9 cellular contexts compared by ENCODE assay signal in the genomic region with DNA sequence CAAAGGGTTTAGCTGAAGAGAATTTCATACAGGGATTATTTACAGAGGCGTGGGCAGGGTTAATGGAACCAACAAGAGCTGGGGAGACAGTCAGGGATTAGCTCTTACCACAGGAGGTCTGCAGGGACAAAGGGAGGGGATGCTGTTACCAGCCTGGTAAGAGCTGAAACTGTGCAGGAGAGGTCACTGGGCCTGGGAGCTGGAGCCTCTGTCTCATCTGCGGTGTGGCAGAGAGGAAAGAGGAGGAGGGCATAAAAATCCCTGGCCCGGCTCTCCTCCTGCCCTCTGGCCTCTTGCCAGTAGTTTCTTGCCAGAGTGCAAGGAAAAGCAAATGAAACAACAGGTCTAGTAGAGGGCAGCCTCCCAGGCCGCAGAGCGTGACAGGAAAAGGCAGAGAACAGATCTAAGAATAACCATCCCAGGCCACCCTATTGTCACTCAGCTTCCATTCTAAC. TPM values are rescaled to one million over a fixed set of nuclear protein-coding genes. Genes with fewer than 3 reads are reported as not detected.
DNase-seq lines count a peak whose midpoint lies in the region; ATAC-seq, FAIRE-seq and TF ChIP-seq lines count a peak whose summit lies in the region.
"Had no signal": no experiment of that assay in that cellular context is flagged by ENCODE, and none has a peak within 500 bp of the region (broad histone marks: within the 10 kb centered on the region; RNA-seq: fewer than 3 reads in every experiment).

No MANE protein-coding gene starts in this region.

- H3K4me3 ChIP-seq in HepG2 (replicated peaks in 1 of 3; ENCODE audit: insufficient read depth in 1 of 3, low read depth in 2 of 3, low read length in 3 of 3), result no peak overlapping the region
- H3K4me3 ChIP-seq: ascending aorta had no signal

- in situ Hi-C loops in HepG2 (cut with HindIII; ENCODE audit: extremely low pct_ligation_motif_present, low pct_unique_long_range_greater_than_20kb), result loop anchor here (5.0 to 25.0 kb wide), 3 partner anchors 160 to 558 kb away; partner anchors contain the start of gene ATP2B1

- H3K9ac ChIP-seq in HepG2 (ENCODE audit: insufficient read depth, low read depth, low read length), result no peak overlapping the region

- no peaks in the 10 kb centered on the region for H3K27me3 ChIP-seq in HepG2 (ENCODE audit: control insufficient read depth in 1 of 2, insufficient read depth in 2 of 2, low read length in 2 of 2)
- H3K27me3 ChIP-seq: ascending aorta had no signal

- DNase-seq in Ammon's horn (ENCODE audit: low spot score) (peak; percentile 44), MV-4-11 (lab: John Stamatoyannopoulos, UW) (peak; percentile 88), astrocyte of the hippocampus (ENCODE audit: low read depth, low spot score) (peak; percentile 76), HepG2 (ENCODE audit: low spot score) (no peak), OCI-M2 (lab: John Stamatoyannopoulos, UW; ENCODE audit: unreplicated experiment) (no peak), middle frontal gyrus (ENCODE audit: extremely low spot score, low spot score) (no peak), foreskin melanocyte (no peak)

- ATAC-seq in HepG2, result peak; percentile 74
- no peak for ATAC-seq in GM18870 (IDR thresholded peaks at IDR 0.05; ENCODE audit: unreplicated experiment)

- intact Hi-C loops in HepG2 (cut with micrococcal nuclease; ENCODE audit: unreplicated experiment), result loop anchor here (5.0 kb wide), 4 partner anchors 88 to 1398 kb away; partner anchors contain the start of gene ATP2B1

- no peak overlapping the region for H3K27ac ChIP-seq in HepG2 (ENCODE audit: extremely low read length, insufficient read depth, low read length)
- H3K27ac ChIP-seq: ascending aorta had no signal

- H3K36me3 ChIP-seq in HepG2 (replicated peaks in 1 of 2; ENCODE audit: control insufficient read depth in 1 of 2, insufficient read depth in 2 of 2, low read length in 2 of 2), result no peaks in the 10 kb centered on the region
- H3K36me3 ChIP-seq: ascending aorta had no signal

- no peak for TF ChIP-seq CTCF in HepG2 (CRISPR knock-in tag; IDR thresholded peaks at IDR 0.05)

- no peak for TF ChIP-seq POLR2A in HepG2 (IDR thresholded peaks at IDR 0.05; ENCODE audit: insufficient read depth in 1 of 2, low read depth in 2 of 2, low read length in 2 of 2)

- H3K79me2 ChIP-seq in HepG2 (ENCODE audit: insufficient read depth, low read length), result no peaks in the 10 kb centered on the region

- H2AFZ ChIP-seq in HepG2 (ENCODE audit: low read length), result no peak overlapping the region

- 10% methylated on average over 5 of the region's 5 CpGs for WGBS in HepG2 (ENCODE audit: low lambda C conversion rate)

- no peak for FAIRE-seq in HepG2 (lab: Jason Lieb, UNC)

- CTCF ChIA-PET in HepG2 (lab: Yijun Ruan, JAX; ENCODE audit: low intra/inter-chr PET ratio, low total read pairs), result no interaction called here

- no peak for TF ChIP-seq RAD21 in HepG2 (CRISPR knock-in tag; IDR thresholded peaks at IDR 0.05)

- H3K4me2 ChIP-seq in HepG2 (ENCODE audit: low read depth, low read length), result peak overlapping the region; percentile 12; the same call in 1 of the 2 replicates

- POLR2A ChIA-PET in HepG2 (lab: Yijun Ruan, JAX), result interaction anchor here (1.8 kb wide), 1 partner anchor 164 kb away, joined by 7 read pairs; the partner anchor contains the start of gene ATP2B1

- H3K4me1 ChIP-seq in HepG2 (ENCODE audit: insufficient read depth, low read length), result peaks cover 11% of the 10 kb centered on the region

- no TSS peak for BruUV-seq in HepG2 (replicated peaks; lab: Mats Ljungman, UMichigan)

- no peaks in the 10 kb centered on the region; the same call in 1 of the 2 replicates for H4K20me1 ChIP-seq in HepG2 (ENCODE audit: insufficient read depth, low read length)

- TF ChIP-seq EP300 in HepG2 (IDR thresholded peaks at IDR 0.05; ENCODE audit: low read depth in 2 of 2, low read length in 2 of 2), result no peak
- no peak for TF ChIP-seq EP300 in HepG2 (CRISPR knock-in tag; IDR thresholded peaks at IDR 0.05; ENCODE audit: borderline replicate concordance)

- H3K9me3 ChIP-seq in HepG2 (ENCODE audit: low read length), result no peaks in the 10 kb centered on the region
- H3K9me3 ChIP-seq: ascending aorta had no signal

TF ChIP-seq in HepG2, 621 proteins besides CTCF, POLR2A, EP300 and RAD21 (continues in another document):
- TF ChIP-seq HDAC2 (CRISPR knock-in tag; IDR thresholded peaks at IDR 0.05), result no peak
- TF ChIP-seq, protein P1, sequence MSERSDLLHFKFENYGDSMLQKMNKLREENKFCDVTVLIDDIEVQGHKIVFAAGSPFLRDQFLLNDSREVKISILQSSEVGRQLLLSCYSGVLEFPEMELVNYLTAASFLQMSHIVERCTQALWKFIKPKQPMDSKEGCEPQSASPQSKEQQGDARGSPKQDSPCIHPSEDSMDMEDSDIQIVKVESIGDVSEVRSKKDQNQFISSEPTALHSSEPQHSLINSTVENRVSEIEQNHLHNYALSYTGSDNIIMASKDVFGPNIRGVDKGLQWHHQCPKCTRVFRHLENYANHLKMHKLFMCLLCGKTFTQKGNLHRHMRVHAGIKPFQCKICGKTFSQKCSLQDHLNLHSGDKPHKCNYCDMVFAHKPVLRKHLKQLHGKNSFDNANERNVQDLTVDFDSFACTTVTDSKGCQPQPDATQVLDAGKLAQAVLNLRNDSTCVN (CRISPR knock-in tag; IDR thresholded peaks at IDR 0.05; ENCODE audit: borderline replicate concordance), result no peak

RNA-seq across cellular contexts. Expression of gene POC1B, which starts 18.9 kb away (rescaled TPM):
- total RNA-seq in HepG2 (2016; rRNA removed; fragmentation: Illumina TruSeq; extraction: Trizol), result 11.0 and 15.1 TPM in 2 replicates
- total RNA-seq in HepG2 (2016; cell fraction: cytosol; rRNA removed; fragmentation: Illumina TruSeq; extraction: Trizol; ENCODE audit: low read depth), result 15.0 and 17.8 TPM in 2 replicates
- total RNA-seq in HepG2 (2016; cell fraction: insoluble cytoplasmic fraction; rRNA removed; fragmentation: Illumina TruSeq; extraction: Trizol), result 12.2 and 14.9 TPM in 2 replicates
- 10.9 and 13.1 TPM in 2 replicates for total RNA-seq in HepG2 (2016; cell fraction: membrane; rRNA removed; fragmentation: Illumina TruSeq; extraction: Trizol)
- 13.4 and 14.0 TPM in 2 replicates for total RNA-seq in HepG2 (2016; cell fraction: nucleus; rRNA removed; fragmentation: Illumina TruSeq; extraction: Trizol)
- 6.7 and 9.3 TPM in 2 replicates for polyA plus RNA-seq in HepG2 (2011; rRNA removed)
- polyA plus RNA-seq in HepG2 (2011; cell fraction: cytosol; rRNA removed), result 5.0 and 6.4 TPM in 2 replicates
- polyA plus RNA-seq in HepG2 (2011; cell fraction: nucleus; rRNA removed), result 4.1 and 5.2 TPM in 2 replicates
- 8.6 and 8.9 TPM in 2 replicates for polyA plus RNA-seq in HepG2 (2012)
- 3.2 TPM in 2 replicates for polyA plus RNA-seq in HepG2 (2016; cell fraction: cytosol; fragmentation: Illumina TruSeq; extraction: Trizol; ENCODE audit: low read depth)
- polyA plus RNA-seq in HepG2 (2016; cell fraction: insoluble cytoplasmic fraction; fragmentation: Illumina TruSeq; extraction: Trizol; ENCODE audit: low read depth), result 16.2 and 19.6 TPM in 2 replicates
- polyA plus RNA-seq in HepG2 (2016; cell fraction: membrane; fragmentation: Illumina TruSeq; extraction: Trizol; ENCODE audit: low read depth), result 8.7 and 9.2 TPM in 2 replicates
- polyA plus RNA-seq in HepG2 (2016; cell fraction: nucleus; fragmentation: Illumina TruSeq; extraction: Trizol; ENCODE audit: insufficient read depth, low read depth), result 10.3 and 10.9 TPM in 2 replicates
- 11.2 and 11.6 TPM in 2 replicates for polyA minus RNA-seq in HepG2 (2011; rRNA and poly(A)+ RNA removed; ENCODE audit: low replicate concordance)
- 9.3 and 11.3 TPM in 2 replicates for polyA minus RNA-seq in HepG2 (2011; cell fraction: cytosol; rRNA and poly(A)+ RNA removed)
- polyA minus RNA-seq in HepG2 (2011; cell fraction: nucleus; rRNA and poly(A)+ RNA removed), result 37.2 and 39.2 TPM in 2 replicates

RNA-seq across cellular contexts. Expression of gene GALNT4, which starts 20.2 kb away (rescaled TPM):
- 5.2 and 6.8 TPM in 2 replicates for total RNA-seq in HepG2 (2016; rRNA removed; fragmentation: Illumina TruSeq; extraction: Trizol)
- total RNA-seq in HepG2 (2016; cell fraction: cytosol; rRNA removed; fragmentation: Illumina TruSeq; extraction: Trizol; ENCODE audit: low read depth), result 0.40 and 0.44 TPM in 2 replicates
- total RNA-seq in HepG2 (2016; cell fraction: insoluble cytoplasmic fraction; rRNA removed; fragmentation: Illumina TruSeq; extraction: Trizol), result 5.0 and 7.1 TPM in 2 replicates
- 1.5 and 2.0 TPM in 2 replicates for total RNA-seq in HepG2 (2016; cell fraction: membrane; rRNA removed; fragmentation: Illumina TruSeq; extraction: Trizol)
- 9.2 TPM in 2 replicates for total RNA-seq in HepG2 (2016; cell fraction: nucleus; rRNA removed; fragmentation: Illumina TruSeq; extraction: Trizol)
- 3.8 and 4.9 TPM in 2 replicates for polyA plus RNA-seq in HepG2 (2011; rRNA removed)
- polyA plus RNA-seq in HepG2 (2011; cell fraction: cytosol; rRNA removed), result 2.5 and 3.6 TPM in 2 replicates
- polyA plus RNA-seq in HepG2 (2011; cell fraction: nucleus; rRNA removed), result 1.4 and 2.0 TPM in 2 replicates
- polyA plus RNA-seq in HepG2 (2012), result 4.4 and 4.6 TPM in 2 replicates
- 0.11 TPM in 1 of 2 replicates, not detected in the other for polyA plus RNA-seq in HepG2 (2016; cell fraction: cytosol; fragmentation: Illumina TruSeq; extraction: Trizol; ENCODE audit: low read depth)
- polyA plus RNA-seq in HepG2 (2016; cell fraction: insoluble cytoplasmic fraction; fragmentation: Illumina TruSeq; extraction: Trizol; ENCODE audit: low read depth), result 1.5 and 2.1 TPM in 2 replicates
- polyA plus RNA-seq in HepG2 (2016; cell fraction: membrane; fragmentation: Illumina TruSeq; extraction: Trizol; ENCODE audit: low read depth), result 0.45 and 0.93 TPM in 2 replicates
- polyA plus RNA-seq in HepG2 (2016; cell fraction: nucleus; fragmentation: Illumina TruSeq; extraction: Trizol; ENCODE audit: insufficient read depth, low read depth), result 7.7 and 8.9 TPM in 2 replicates
- 0.37 and 2.5 TPM in 2 replicates for polyA minus RNA-seq in HepG2 (2011; rRNA and poly(A)+ RNA removed; ENCODE audit: low replicate concordance)
- polyA minus RNA-seq in HepG2 (2011; cell fraction: cytosol; rRNA and poly(A)+ RNA removed), result 6.9 and 8.2 TPM in 2 replicates
- polyA minus RNA-seq in HepG2 (2011; cell fraction: nucleus; rRNA and poly(A)+ RNA removed), result 8.8 TPM in 2 replicates

Comparison
In these comparisons a context has a peak if more than half of its experiments do, and no peak if none do; other contexts are left out.
1. DNase-seq: peak in Ammon's horn (single experiment), MV-4-11 (single experiment) and astrocyte of the hippocampus (single experiment); none in HepG2 (single experiment), OCI-M2 (single experiment), middle frontal gyrus (single experiment) and foreskin melanocyte (single experiment).